Comparison of ENCODE assay signal across 16 cellular contexts in the genomic region with DNA sequence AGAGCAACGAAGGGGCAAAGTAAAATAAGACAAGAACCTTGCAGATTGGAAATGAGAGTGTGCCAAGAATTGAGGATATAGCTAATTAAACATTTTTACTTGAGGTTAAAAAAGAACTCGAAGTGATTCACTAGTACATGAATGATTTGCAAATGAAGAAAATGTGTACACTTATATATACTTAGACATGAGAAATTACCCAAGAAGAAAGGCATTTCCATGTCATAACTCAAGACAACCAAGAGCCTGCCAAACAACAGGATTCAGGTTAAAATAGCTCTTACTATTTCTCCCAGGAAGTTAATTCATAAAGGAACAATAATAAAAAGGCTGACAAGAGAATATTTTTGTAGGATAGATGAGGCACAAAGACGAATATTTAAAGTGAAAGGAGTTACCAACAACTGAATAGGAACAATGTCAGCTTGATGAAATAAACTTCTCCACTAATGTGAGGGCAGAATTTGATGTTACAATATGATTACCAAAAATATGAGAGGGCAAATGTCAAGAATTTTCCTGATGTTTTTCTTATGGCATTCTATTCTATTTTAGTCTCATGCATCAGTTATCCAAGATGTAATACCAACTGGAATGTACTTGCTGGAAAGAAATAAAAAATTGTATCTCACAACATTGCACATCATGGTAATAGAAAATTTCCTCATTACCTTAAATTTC. TPM values are rescaled to one million over a fixed set of nuclear protein-coding genes. Genes with fewer than 3 reads are reported as not detected.
DNase-seq lines count a peak whose midpoint lies in the region; ATAC-seq and TF ChIP-seq lines count a peak whose summit lies in the region.
"Had no signal": no experiment of that assay in that cellular context is flagged by ENCODE, and none has a peak within 500 bp of the region (broad histone marks: within the 10 kb centered on the region; RNA-seq: fewer than 3 reads in every experiment).

No MANE protein-coding gene starts in this region.

- in situ Hi-C loops in GM23248 (cut with MboI) = no loop called here

- H4K20me1 ChIP-seq in GM23248 (ENCODE audit: insufficient read depth) = no peaks in the 10 kb centered on the region

- peak overlapping the region; percentile 72 for H3K4me2 ChIP-seq in GM23248 (ENCODE audit: unreplicated experiment)
- H3K4me2 ChIP-seq: hepatocyte had no signal

- CTCF ChIA-PET in activated CD8-positive, alpha-beta T cell treated with anti-CD3 and anti-CD28 coated beads, Interleukin-2, amount 10 ng/mL, durations not matched to agents 7 days and 5 days (lab: Charles Lee) = no interaction called here

- DNase-seq in GM23248 (peak; percentile 76), astrocyte of the hippocampus (ENCODE audit: low read depth, low spot score) (peak; percentile 6), glomerular visceral epithelial cell (ENCODE audit: extremely low spot score) (peak; percentile 48), thoracic aorta (ENCODE audit: low spot score) (no peak), NCI-H69 (lab: John Stamatoyannopoulos, UW) (no peak)
- no peak for DNase-seq in activated CD8-positive, alpha-beta T cell treated with anti-CD3 and anti-CD28 coated beads, Interleukin-2, amount 10 ng/mL, durations not matched to agents 7 days and 5 days
- DNase-seq: activated CD4-positive, alpha-beta T cell treated with anti-CD3 and anti-CD28 coated beads, Interleukin-2, amount 50 U/mL, for 48 hours; activated T-cell treated with anti-CD3 and anti-CD28 coated beads, Interleukin-2, amount 50 U/mL, for 72 hours; CD4-positive, CD25-positive, alpha-beta regulatory T cell; H9; left cardiac atrium; MV-4-11; NCI-H2029 treated with DMSO at 0.1 percent for 48 hours; NCI-H526 treated with DMSO at 0.1 percent for 48 hours had no signal

- no peak overlapping the region for H3K27ac Mint-ChIP-seq in activated CD8-positive, alpha-beta T cell treated with anti-CD3 and anti-CD28 coated beads, Interleukin-2, amount 10 ng/mL, durations not matched to agents 7 days and 5 days
- H3K27ac Mint-ChIP-seq: activated T-cell treated with anti-CD3 and anti-CD28 coated beads, Interleukin-2, amount 50 U/mL, for 72 hours; CD4-positive, CD25-positive, alpha-beta regulatory T cell; H9 had no signal

- POLR2A ChIA-PET in activated CD8-positive, alpha-beta T cell treated with anti-CD3 and anti-CD28 coated beads, Interleukin-2, amount 10 ng/mL, durations not matched to agents 7 days and 5 days (lab: Charles Lee) = no interaction called here

- H3K36me3 ChIP-seq in GM23248 (ENCODE audit: low read depth) (no peaks in the 10 kb centered on the region), thoracic aorta (no peaks in the 10 kb centered on the region)

- H3K9me3 ChIP-seq in GM23248 (ENCODE audit: low read depth) = no peaks in the 10 kb centered on the region
- no peaks in the 10 kb centered on the region for H3K9me3 ChIP-seq in thoracic aorta

- ATAC-seq in thoracic aorta (ENCODE audit: insufficient number of reproducible peaks, low FRiP score, low read depth) (peak; percentile 72), HG03025 (IDR thresholded peaks at IDR 0.05; ENCODE audit: low FRiP score, unreplicated experiment) (no peak)
- no peak for ATAC-seq in activated CD8-positive, alpha-beta T cell treated with anti-CD3 and anti-CD28 coated beads, Interleukin-2, amount 10 ng/mL, durations not matched to agents 7 days and 5 days
- ATAC-seq: activated T-cell treated with anti-CD3 and anti-CD28 coated beads, Interleukin-2, amount 50 U/mL, for 72 hours; left cardiac atrium had no signal

- H2AFZ ChIP-seq in GM23248 = peak overlapping the region; percentile 15; the same call in 1 of the 2 replicates
- H2AFZ ChIP-seq: hepatocyte had no signal

- H3F3A ChIP-seq in GM23248 (ENCODE audit: insufficient read depth) = peaks cover 34% of the 10 kb centered on the region

- WGBS in GM23248 (ENCODE audit: low coverage in 1 of 2, low lambda C conversion rate in 2 of 2, missing lambda C conversion rate in 2 of 2), 2 experiments = 2 to 8% methylated on average over 3 of the region's 3 CpGs

- peak overlapping the region; percentile 72 for H3K27ac ChIP-seq in GM23248
- H3K27ac ChIP-seq in thoracic aorta = peak overlapping the region; percentile 64 to 82
- H3K27ac ChIP-seq: hepatocyte had no signal

- no peak for TF ChIP-seq CTCF in thoracic aorta (IDR thresholded peaks at IDR 0.05)

- H3K36me3 Mint-ChIP-seq in activated CD8-positive, alpha-beta T cell treated with anti-CD3 and anti-CD28 coated beads, Interleukin-2, amount 10 ng/mL, durations not matched to agents 7 days and 5 days (ENCODE audit: low read depth) = no peaks in the 10 kb centered on the region
- H3K36me3 Mint-ChIP-seq: CD4-positive, CD25-positive, alpha-beta regulatory T cell had no signal

- H3K4me1 ChIP-seq in GM23248 (ENCODE audit: insufficient read depth) (peaks cover 46% of the 10 kb centered on the region), thoracic aorta (ENCODE audit: control insufficient read depth in 1 of 2, low read depth in 2 of 2) (peaks cover 15 to 40% of the 10 kb centered on the region in 2 donors)

- H3K4me3 Mint-ChIP-seq in activated CD8-positive, alpha-beta T cell treated with anti-CD3 and anti-CD28 coated beads, Interleukin-2, amount 10 ng/mL, durations not matched to agents 7 days and 5 days = no peak overlapping the region
- H3K4me3 Mint-ChIP-seq: activated T-cell treated with anti-CD3 and anti-CD28 coated beads, Interleukin-2, amount 50 U/mL, for 72 hours; CD4-positive, CD25-positive, alpha-beta regulatory T cell; H9 had no signal

- no peaks in the 10 kb centered on the region for H3K4me1 Mint-ChIP-seq in activated CD8-positive, alpha-beta T cell treated with anti-CD3 and anti-CD28 coated beads, Interleukin-2, amount 10 ng/mL, durations not matched to agents 7 days and 5 days (ENCODE audit: low read depth)
- H3K4me1 Mint-ChIP-seq: CD4-positive, CD25-positive, alpha-beta regulatory T cell; H9 had no signal

- no peaks in the 10 kb centered on the region for H3K9me3 Mint-ChIP-seq in activated CD8-positive, alpha-beta T cell treated with anti-CD3 and anti-CD28 coated beads, Interleukin-2, amount 10 ng/mL, durations not matched to agents 7 days and 5 days (ENCODE audit: insufficient read depth)

- no peaks in the 10 kb centered on the region for H3K79me2 ChIP-seq in GM23248 (ENCODE audit: insufficient read depth)
- H3K79me2 ChIP-seq: hepatocyte had no signal

- H3K27me3 ChIP-seq in GM23248 (replicated peaks; ENCODE audit: insufficient read depth) (no peaks in the 10 kb centered on the region), thoracic aorta (replicated peaks; ENCODE audit: insufficient read depth) (no peaks in the 10 kb centered on the region)
- H3K27me3 ChIP-seq: hepatocyte had no signal

- peaks cover 2% of the 10 kb centered on the region for H3K27me3 Mint-ChIP-seq in activated CD8-positive, alpha-beta T cell treated with anti-CD3 and anti-CD28 coated beads, Interleukin-2, amount 10 ng/mL, durations not matched to agents 7 days and 5 days (ENCODE audit: low read depth)

- no peak overlapping the region; the same call in 1 of the 2 replicates for H3K9ac ChIP-seq in GM23248

- peak overlapping the region; percentile 51 for H3K4me3 ChIP-seq in GM23248
- H3K4me3 ChIP-seq in thoracic aorta = peak overlapping the region; percentile 6
- H3K4me3 ChIP-seq: hepatocyte had no signal

- H3K9me2 ChIP-seq in GM23248 (ENCODE audit: insufficient read depth) = no peaks in the 10 kb centered on the region

RNA-seq across cellular contexts. Expression of a gene that starts 18.9 kb away (rescaled TPM):
- total RNA-seq in GM23248 (2014; rRNA removed; shearing (Covaris generic)) = 87.1 and 97.0 TPM in 2 replicates
- polyA plus RNA-seq in GM23248 (2016; fragmentation: Nextera tagmentation; extraction: Ambion mirVana) = 37.6 and 39.2 TPM in 2 replicates
- total RNA-seq in thoracic aorta = 10 to 100 TPM; 25.7 to 34.3 TPM
- total RNA-seq in activated CD8-positive, alpha-beta T cell treated with anti-CD3 and anti-CD28 coated beads, Interleukin-2, amount 10 ng/mL, durations not matched to agents 7 days and 5 days = not detected
- total RNA-seq: H9 had no signal
- polyA plus RNA-seq: CD4-positive, CD25-positive, alpha-beta regulatory T cell had no signal

Comparison
In these comparisons a context has a peak if more than half of its experiments do, and no peak if none do; other contexts are left out.
1. DNase-seq: peak in GM23248 (single experiment), astrocyte of the hippocampus (single experiment) and glomerular visceral epithelial cell (single experiment); none in thoracic aorta (single experiment), activated CD8-positive, alpha-beta T cell treated with anti-CD3 and anti-CD28 coated beads, Interleukin-2, amount 10 ng/mL, durations not matched to agents 7 days and 5 days (single experiment) and NCI-H69 (single experiment).
2. RNA of a gene that starts 18.9 kb away (total RNA-seq): 87.1 to 97.0 TPM in GM23248 and 25.7 to 34.3 TPM in thoracic aorta; not detected in activated CD8-positive, alpha-beta T cell treated with anti-CD3 and anti-CD28 coated beads, Interleukin-2, amount 10 ng/mL, durations not matched to agents 7 days and 5 days; every median in the first group is over 10 times any median in the second.